In genomic region chr12:47280543-47281330, GRCh38 we compare ENCODE assay signal across 1 cellular context.
TF ChIP-seq lines count a peak whose summit lies in the region.

No MANE protein-coding gene starts in this region.

TF ChIP-seq in HCT116, 20 proteins besides CTCF, POLR2A, EP300 and RAD21 (continued from another document):
- TF ChIP-seq POLR2AphosphoS5 (IDR thresholded peaks at IDR 0.05; ENCODE audit: low read depth, low read length) (no peak), MAX (IDR thresholded peaks at IDR 0.05) (no peak), ZBTB33 (IDR thresholded peaks at IDR 0.05; ENCODE audit: extremely low read depth, insufficient replicate concordance, low read length) (no peak), ZFX (IDR thresholded peaks at IDR 0.05) (no peak), CEBPB (IDR thresholded peaks at IDR 0.05; ENCODE audit: low read depth) (no peak), ZNF274 (IDR thresholded peaks at IDR 0.05; ENCODE audit: low read depth, low read length) (no peak)
